Comparison of ENCODE assay signal across 1 cellular context in the genomic region with DNA sequence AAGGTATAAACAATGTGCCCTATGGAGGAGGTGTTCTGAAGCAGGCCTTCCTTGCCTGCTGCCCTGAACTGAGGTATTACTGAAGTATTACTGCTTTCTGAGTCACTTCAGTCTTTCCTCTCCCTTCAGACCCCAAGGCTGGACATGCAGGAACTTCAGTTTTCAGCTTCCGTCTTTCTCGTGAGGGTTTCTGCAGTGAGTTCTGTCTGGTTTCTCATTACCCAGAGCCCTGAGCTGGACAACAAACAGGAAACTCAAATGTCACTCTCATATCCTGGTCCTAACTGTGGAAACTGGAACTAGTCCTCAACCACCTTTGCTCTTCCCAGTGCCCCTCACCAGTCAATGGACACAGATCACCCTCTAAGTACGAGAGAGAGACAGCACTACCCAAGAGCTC.
TF ChIP-seq lines count a peak whose summit lies in the region.

No MANE protein-coding gene starts in this region.

TF ChIP-seq in HepG2, 621 proteins besides CTCF, POLR2A, EP300 and RAD21 (continued from another document):
- no peak for TF ChIP-seq DZIP1 (CRISPR knock-in tag; IDR thresholded peaks at IDR 0.05)
- TF ChIP-seq, protein P1, sequence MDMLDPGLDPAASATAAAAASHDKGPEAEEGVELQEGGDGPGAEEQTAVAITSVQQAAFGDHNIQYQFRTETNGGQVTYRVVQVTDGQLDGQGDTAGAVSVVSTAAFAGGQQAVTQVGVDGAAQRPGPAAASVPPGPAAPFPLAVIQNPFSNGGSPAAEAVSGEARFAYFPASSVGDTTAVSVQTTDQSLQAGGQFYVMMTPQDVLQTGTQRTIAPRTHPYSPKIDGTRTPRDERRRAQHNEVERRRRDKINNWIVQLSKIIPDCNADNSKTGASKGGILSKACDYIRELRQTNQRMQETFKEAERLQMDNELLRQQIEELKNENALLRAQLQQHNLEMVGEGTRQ (IDR thresholded peaks at IDR 0.05; ENCODE audit: low read depth, low read length) = no peak
- TF ChIP-seq, protein P1 (CRISPR knock-in tag; IDR thresholded peaks at IDR 0.05; ENCODE audit: borderline replicate concordance) = no peak
- no peak for TF ChIP-seq NCOA2 (CRISPR knock-in tag; IDR thresholded peaks at IDR 0.05)
- TF ChIP-seq ISX (CRISPR knock-in tag; conservative IDR thresholded peaks at IDR 0.05) = no peak
- no peak for TF ChIP-seq HOXA3 (CRISPR knock-in tag; IDR thresholded peaks at IDR 0.05)
- TF ChIP-seq PPARG (CRISPR knock-in tag; conservative IDR thresholded peaks at IDR 0.05) = no peak
- TF ChIP-seq, protein P2, sequence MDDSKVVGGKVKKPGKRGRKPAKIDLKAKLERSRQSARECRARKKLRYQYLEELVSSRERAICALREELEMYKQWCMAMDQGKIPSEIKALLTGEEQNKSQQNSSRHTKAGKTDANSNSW (CRISPR knock-in tag; IDR thresholded peaks at IDR 0.05; ENCODE audit: borderline replicate concordance) = no peak
- TF ChIP-seq, protein P3, sequence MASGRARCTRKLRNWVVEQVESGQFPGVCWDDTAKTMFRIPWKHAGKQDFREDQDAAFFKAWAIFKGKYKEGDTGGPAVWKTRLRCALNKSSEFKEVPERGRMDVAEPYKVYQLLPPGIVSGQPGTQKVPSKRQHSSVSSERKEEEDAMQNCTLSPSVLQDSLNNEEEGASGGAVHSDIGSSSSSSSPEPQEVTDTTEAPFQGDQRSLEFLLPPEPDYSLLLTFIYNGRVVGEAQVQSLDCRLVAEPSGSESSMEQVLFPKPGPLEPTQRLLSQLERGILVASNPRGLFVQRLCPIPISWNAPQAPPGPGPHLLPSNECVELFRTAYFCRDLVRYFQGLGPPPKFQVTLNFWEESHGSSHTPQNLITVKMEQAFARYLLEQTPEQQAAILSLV (CRISPR knock-in tag; IDR thresholded peaks at IDR 0.05; ENCODE audit: borderline replicate concordance) = no peak
- no peak for TF ChIP-seq SSRP1 (CRISPR knock-in tag; IDR thresholded peaks at IDR 0.05)
- no peak for TF ChIP-seq ZNF841 (CRISPR knock-in tag; IDR thresholded peaks at IDR 0.05; ENCODE audit: borderline replicate concordance)
- no peak for TF ChIP-seq SMAD9 (CRISPR knock-in tag; IDR thresholded peaks at IDR 0.05)
